In genomic region chr7:108454674-108455523, GRCh38 we compare ENCODE assay signal across 1 cellular context.
TF ChIP-seq lines count a peak whose summit lies in the region.

No MANE protein-coding gene starts in this region.

TF ChIP-seq in HEK293, 187 proteins besides CTCF, POLR2A, EP300 and RAD21 (continued from another document and continues in another):
- TF ChIP-seq ZNF16 (tag by site-specific recombination; IDR thresholded peaks at IDR 0.05; ENCODE audit: low read depth) (no peak), ZSCAN5A (tag by site-specific recombination; IDR thresholded peaks at IDR 0.05) (no peak), GLIS1 (tag by site-specific recombination; IDR thresholded peaks at IDR 0.05) (peak; percentile 89), KLF16 (tag by site-specific recombination; IDR thresholded peaks at IDR 0.05) (peak; percentile 32; the same call in 1 of the 2 replicates), ZBTB17 (tag by site-specific recombination; IDR thresholded peaks at IDR 0.05) (peak; percentile 98), ZNF426 (tag by site-specific recombination; IDR thresholded peaks at IDR 0.05) (no peak), PATZ1 (tag by site-specific recombination; IDR thresholded peaks at IDR 0.05) (peak; percentile 86), HOXD13 (CRISPR knock-in tag; IDR thresholded peaks at IDR 0.05; ENCODE audit: borderline replicate concordance) (no peak), ZSCAN23 (tag by site-specific recombination; IDR thresholded peaks at IDR 0.05) (no peak), ZNF140 (tag by site-specific recombination; IDR thresholded peaks at IDR 0.05) (no peak), ZFP37 (tag by site-specific recombination; IDR thresholded peaks at IDR 0.05) (0 out of 2 replicates have a peak, but pooled peaks have one; percentile 30), ZNF654 (tag by site-specific recombination; IDR thresholded peaks at IDR 0.05; ENCODE audit: low read depth) (no peak), HIC1 (tag by site-specific recombination; IDR thresholded peaks at IDR 0.05) (peak; percentile 38; the same call in 1 of the 2 replicates), ZBTB20 (tag by site-specific recombination; IDR thresholded peaks at IDR 0.05) (peak; percentile 98), ZNF311 (tag by site-specific recombination; IDR thresholded peaks at IDR 0.05; ENCODE audit: borderline replicate concordance) (no peak), ZNF221 (tag by site-specific recombination; IDR thresholded peaks at IDR 0.05; ENCODE audit: borderline replicate concordance) (no peak), ZNF76 (tag by site-specific recombination; IDR thresholded peaks at IDR 0.05; ENCODE audit: borderline replicate concordance, low read depth) (peak; percentile 52; the same call in 1 of the 2 replicates), ZNF121 (tag by site-specific recombination; IDR thresholded peaks at IDR 0.05) (no peak), ZNF10 (tag by site-specific recombination; IDR thresholded peaks at IDR 0.05) (no peak), ZFP3 (tag by site-specific recombination; IDR thresholded peaks at IDR 0.05; ENCODE audit: low read depth) (no peak), ZNF621 (tag by site-specific recombination; IDR thresholded peaks at IDR 0.05) (no peak), ZNF776 (tag by site-specific recombination; IDR thresholded peaks at IDR 0.05; ENCODE audit: borderline replicate concordance) (no peak), KLF8 (tag by site-specific recombination; IDR thresholded peaks at IDR 0.05) (peak; percentile 51; the same call in 1 of the 2 replicates), ZNF704 (tag by site-specific recombination; IDR thresholded peaks at IDR 0.05) (no peak), ZBTB10 (tag by site-specific recombination; IDR thresholded peaks at IDR 0.05) (peak; percentile 52; the same call in 1 of the 2 replicates), ZNF292 (tag by site-specific recombination; IDR thresholded peaks at IDR 0.05; ENCODE audit: borderline replicate concordance, low read depth) (no peak), ZNF280C (tag by site-specific recombination; IDR thresholded peaks at IDR 0.05) (no peak), ZBTB11 (tag by site-specific recombination; conservative IDR thresholded peaks at IDR 0.05; ENCODE audit: low read depth) (peak; percentile 24; the same call in 1 of the 2 replicates), ZNF433 (tag by site-specific recombination; IDR thresholded peaks at IDR 0.05; ENCODE audit: low read depth) (no peak), KLF9 (tag by site-specific recombination; IDR thresholded peaks at IDR 0.05; ENCODE audit: low read depth) (no peak; the same call in 1 of the 2 replicates), ZNF362 (tag by site-specific recombination; IDR thresholded peaks at IDR 0.05) (no peak), RBAK (tag by site-specific recombination; IDR thresholded peaks at IDR 0.05) (no peak), ZSCAN18 (tag by site-specific recombination; IDR thresholded peaks at IDR 0.05) (no peak), ZFHX2 (tag by site-specific recombination; conservative IDR thresholded peaks at IDR 0.05) (peak; percentile 75), ZNF521 (tag by site-specific recombination; IDR thresholded peaks at IDR 0.05) (no peak), KLF7 (tag by site-specific recombination; IDR thresholded peaks at IDR 0.05; ENCODE audit: borderline replicate concordance) (no peak), ZBTB44 (tag by site-specific recombination; IDR thresholded peaks at IDR 0.05) (no peak), ZNF561 (tag by site-specific recombination; IDR thresholded peaks at IDR 0.05; ENCODE audit: borderline replicate concordance) (peak; percentile 75), ZNF24 (tag by site-specific recombination; IDR thresholded peaks at IDR 0.05) (no peak), FEZF1 (tag by site-specific recombination; IDR thresholded peaks at IDR 0.05) (no peak), ZIC2 (tag by site-specific recombination; IDR thresholded peaks at IDR 0.05) (peak; percentile 90)
